Comparison of ENCODE assay signal across 28 cellular contexts in the genomic region with DNA sequence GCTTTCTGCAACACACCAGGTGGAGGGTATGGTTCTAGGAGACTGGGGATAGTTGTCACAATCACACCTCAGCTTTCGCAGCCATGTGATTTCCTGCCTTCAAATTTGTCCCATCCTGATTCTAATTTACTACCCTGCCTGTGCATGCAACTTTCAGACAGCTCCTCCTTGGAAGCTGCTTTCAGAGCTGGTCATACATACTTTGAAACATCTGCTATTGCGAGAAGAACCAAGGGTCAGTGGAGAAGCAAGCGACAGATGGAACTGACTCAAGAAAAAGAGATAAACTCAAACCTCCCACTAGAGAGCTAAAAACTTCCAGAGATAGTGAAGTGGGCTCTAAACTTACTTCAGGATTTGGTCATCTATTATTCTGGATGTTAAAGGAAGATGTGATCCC.
"Had no signal": no experiment of that assay in that cellular context is flagged by ENCODE, and none has a peak within 500 bp of the region (broad histone marks: within the 10 kb centered on the region; RNA-seq: fewer than 3 reads in every experiment).

No MANE protein-coding gene starts in this region.

- H3K27me3 Mint-ChIP-seq: activated CD4-positive, alpha-beta memory T cell treated with anti-CD3 and anti-CD28 coated beads, Interleukin-2, amount 10 ng/mL, durations not matched to agents 7 days and 5 days; activated CD4-positive, alpha-beta T cell treated with anti-CD3 and anti-CD28 coated beads, Interleukin-2, amount 10 ng/mL, durations not matched to agents 7 days and 5 days; activated naive CD4-positive, alpha-beta T cell treated with anti-CD3 and anti-CD28 coated beads, Interleukin-2, amount 10 ng/mL, durations not matched to agents 7 days and 5 days; activated naive CD8-positive, alpha-beta T cell treated with anti-CD3 and anti-CD28 coated beads, Interleukin-2, amount 10 ng/mL, durations not matched to agents 7 days and 5 days; central memory CD8-positive, alpha-beta T cell; effector memory CD8-positive, alpha-beta T cell had no signal

- H3K27me3 ChIP-seq: ascending aorta, brain microvascular endothelial cell, esophagus muscularis mucosa had no signal

- H3K4me3 ChIP-seq: ascending aorta, coronary artery, esophagus muscularis mucosa had no signal

- H3K27ac Mint-ChIP-seq: activated CD4-positive, alpha-beta memory T cell treated with anti-CD3 and anti-CD28 coated beads, Interleukin-2, amount 10 ng/mL, durations not matched to agents 7 days and 5 days; activated CD4-positive, alpha-beta T cell treated with anti-CD3 and anti-CD28 coated beads, Interleukin-2, amount 10 ng/mL, durations not matched to agents 7 days and 5 days; activated naive CD4-positive, alpha-beta T cell treated with anti-CD3 and anti-CD28 coated beads, Interleukin-2, amount 10 ng/mL, durations not matched to agents 7 days and 5 days; activated naive CD4-positive, alpha-beta T cell treated with anti-CD3 and anti-CD28 coated beads, Interleukin-2, amount 50 U/mL, for 72 hours; activated naive CD8-positive, alpha-beta T cell treated with anti-CD3 and anti-CD28 coated beads, Interleukin-2, amount 10 ng/mL, durations not matched to agents 7 days and 5 days; activated T-cell treated with anti-CD3 and anti-CD28 coated beads, Interleukin-2, amount 50 U/mL, for 24 hours; activated T-cell treated with anti-CD3 and anti-CD28 coated beads, Interleukin-2, amount 50 U/mL, for 72 hours; effector memory CD8-positive, alpha-beta T cell had no signal

- H3K9me3 Mint-ChIP-seq: activated CD4-positive, alpha-beta memory T cell treated with anti-CD3 and anti-CD28 coated beads, Interleukin-2, amount 10 ng/mL, durations not matched to agents 7 days and 5 days; activated CD4-positive, alpha-beta T cell treated with anti-CD3 and anti-CD28 coated beads, Interleukin-2, amount 10 ng/mL, durations not matched to agents 7 days and 5 days; activated naive CD4-positive, alpha-beta T cell treated with anti-CD3 and anti-CD28 coated beads, Interleukin-2, amount 10 ng/mL, durations not matched to agents 7 days and 5 days; activated naive CD4-positive, alpha-beta T cell treated with anti-CD3 and anti-CD28 coated beads, Interleukin-2, amount 50 U/mL, for 72 hours; activated naive CD8-positive, alpha-beta T cell treated with anti-CD3 and anti-CD28 coated beads, Interleukin-2, amount 10 ng/mL, durations not matched to agents 7 days and 5 days; activated T-cell treated with anti-CD3 and anti-CD28 coated beads, Interleukin-2, amount 50 U/mL, for 24 hours; activated T-cell treated with anti-CD3 and anti-CD28 coated beads, Interleukin-2, amount 50 U/mL, for 72 hours; central memory CD8-positive, alpha-beta T cell had no signal

- FAIRE-seq: frontal cortex had no signal

- H3K9me3 ChIP-seq: ascending aorta, esophagus muscularis mucosa had no signal

- H3K4me1 Mint-ChIP-seq: activated CD4-positive, alpha-beta memory T cell treated with anti-CD3 and anti-CD28 coated beads, Interleukin-2, amount 10 ng/mL, durations not matched to agents 7 days and 5 days; activated CD4-positive, alpha-beta T cell treated with anti-CD3 and anti-CD28 coated beads, Interleukin-2, amount 10 ng/mL, durations not matched to agents 7 days and 5 days; activated naive CD4-positive, alpha-beta T cell treated with anti-CD3 and anti-CD28 coated beads, Interleukin-2, amount 10 ng/mL, durations not matched to agents 7 days and 5 days; activated naive CD8-positive, alpha-beta T cell treated with anti-CD3 and anti-CD28 coated beads, Interleukin-2, amount 10 ng/mL, durations not matched to agents 7 days and 5 days; central memory CD8-positive, alpha-beta T cell had no signal

- H3K36me3 ChIP-seq: ascending aorta, brain microvascular endothelial cell, esophagus muscularis mucosa had no signal

- DNase-seq: activated CD4-positive, alpha-beta memory T cell treated with anti-CD3 and anti-CD28 coated beads, Interleukin-2, amount 10 ng/mL, durations not matched to agents 7 days and 5 days; activated CD4-positive, alpha-beta T cell treated with anti-CD3 and anti-CD28 coated beads for 4 hours; activated CD4-positive, alpha-beta T cell treated with anti-CD3 and anti-CD28 coated beads, Interleukin-2, amount 10 ng/mL, durations not matched to agents 7 days and 5 days; activated CD4-positive, alpha-beta T cell treated with anti-CD3 and anti-CD28 coated beads, Interleukin-2, amount 50 U/mL, for 4 hours; activated CD4-positive, CD25-positive, alpha-beta regulatory T cell; activated CD4-positive, CD25-positive, alpha-beta regulatory T cell treated with anti-CD3 and anti-CD28 coated beads, Interleukin-2, amount 50 U/mL, for 72 hours; activated CD8-positive, alpha-beta memory T cell treated with anti-CD3 and anti-CD28 coated beads, Interleukin-2, amount 50 U/mL, for 48 hours; activated gamma-delta T cell; activated naive CD4-positive, alpha-beta T cell; activated naive CD4-positive, alpha-beta T cell treated with anti-CD3 and anti-CD28 coated beads, Interleukin-2, amount 10 ng/mL, durations not matched to agents 7 days and 5 days; activated naive CD8-positive, alpha-beta T cell treated with anti-CD3 and anti-CD28 coated beads, Interleukin-2, amount 10 ng/mL, durations not matched to agents 7 days and 5 days; activated T-cell treated with anti-CD3 and anti-CD28 coated beads for 4 hours; activated T-cell treated with anti-CD3 and anti-CD28 coated beads, Interleukin-2, amount 50 U/mL, for 24 hours; activated T-cell treated with anti-CD3 and anti-CD28 coated beads, Interleukin-2, amount 50 U/mL, for 72 hours; brain microvascular endothelial cell; dermis blood vessel endothelial cell; effector CD4-positive, alpha-beta T cell; effector memory CD8-positive, alpha-beta T cell; erythroblast; head of caudate nucleus; hippocampal formation; T-helper 2 cell had no signal

- H3K36me3 Mint-ChIP-seq: activated naive CD4-positive, alpha-beta T cell treated with anti-CD3 and anti-CD28 coated beads, Interleukin-2, amount 10 ng/mL, durations not matched to agents 7 days and 5 days; activated naive CD4-positive, alpha-beta T cell treated with anti-CD3 and anti-CD28 coated beads, Interleukin-2, amount 50 U/mL, for 72 hours; activated naive CD8-positive, alpha-beta T cell treated with anti-CD3 and anti-CD28 coated beads, Interleukin-2, amount 10 ng/mL, durations not matched to agents 7 days and 5 days had no signal

- H3K27ac ChIP-seq: ascending aorta, brain microvascular endothelial cell, coronary artery, esophagus muscularis mucosa had no signal

- H3K4me1 ChIP-seq: ascending aorta, esophagus muscularis mucosa had no signal

- H3K4me3 Mint-ChIP-seq: activated CD4-positive, alpha-beta memory T cell treated with anti-CD3 and anti-CD28 coated beads, Interleukin-2, amount 10 ng/mL, durations not matched to agents 7 days and 5 days; activated CD4-positive, alpha-beta T cell treated with anti-CD3 and anti-CD28 coated beads, Interleukin-2, amount 10 ng/mL, durations not matched to agents 7 days and 5 days; activated naive CD4-positive, alpha-beta T cell treated with anti-CD3 and anti-CD28 coated beads, Interleukin-2, amount 10 ng/mL, durations not matched to agents 7 days and 5 days; activated naive CD8-positive, alpha-beta T cell treated with anti-CD3 and anti-CD28 coated beads, Interleukin-2, amount 10 ng/mL, durations not matched to agents 7 days and 5 days; activated T-cell treated with anti-CD3 and anti-CD28 coated beads, Interleukin-2, amount 50 U/mL, for 24 hours; activated T-cell treated with anti-CD3 and anti-CD28 coated beads, Interleukin-2, amount 50 U/mL, for 72 hours; central memory CD8-positive, alpha-beta T cell; effector memory CD8-positive, alpha-beta T cell had no signal
